In genomic region chr13:31670831-31671617, GRCh38 we compare ENCODE assay signal across 22 cellular contexts.
A peak's percentile ranks its signal among the peaks of the same experiment; 100 is the strongest.
DNase-seq lines count a peak whose midpoint lies in the region; ATAC-seq, FAIRE-seq and TF ChIP-seq lines count a peak whose summit lies in the region.
"Had no signal": no experiment of that assay in that cellular context is flagged by ENCODE, and none has a peak within 500 bp of the region (broad histone marks: within the 10 kb centered on the region; RNA-seq: fewer than 3 reads in every experiment).

No MANE protein-coding gene starts in this region.

- peaks cover 9 to 10% of the 10 kb centered on the region in 2 donors for H3K36me3 Mint-ChIP-seq in CD14-positive monocyte
- H3K36me3 Mint-ChIP-seq: CD8-positive, alpha-beta T cell had no signal

- H3K4me3 ChIP-seq in Loucy (ENCODE audit: low read length, poor library complexity, severe bottlenecking) (no peak overlapping the region), bronchial epithelial cell (ENCODE audit: low read depth, low read length) (no peak overlapping the region)
- H3K4me3 ChIP-seq: GM12878, K562 had no signal

- H3K4me3 Mint-ChIP-seq in CD14-positive monocyte = no peak overlapping the region
- H3K4me3 Mint-ChIP-seq: CD8-positive, alpha-beta T cell had no signal

- H3K4me1 Mint-ChIP-seq in CD14-positive monocyte = peaks cover 3% of the 10 kb centered on the region

- H3K9me3 Mint-ChIP-seq in CD14-positive monocyte = peaks cover under 1 to 12% (median 6%) of the 10 kb centered on the region in 7 donors

- peaks cover 14% of the 10 kb centered on the region for H3K4me1 ChIP-seq in Loucy (ENCODE audit: insufficient read depth, low read length, poor library complexity, severe bottlenecking)

- no peaks in the 10 kb centered on the region for H3F3A ChIP-seq in Loucy (ENCODE audit: low read depth)

- H3K4me2 ChIP-seq in Loucy (ENCODE audit: low read depth, low read length, poor library complexity, severe bottlenecking) = peak overlapping the region; percentile 14

- peak; percentile 7 for DNase-seq in EH (ENCODE audit: low read depth)
- DNase-seq in bronchial epithelial cell (ENCODE audit: low read depth) = peak; percentile 1
- DNase-seq in kidney glomerular epithelial cell (lab: John Stamatoyannopoulos, UW) = peak; percentile 22
- no peak for DNase-seq in activated T-cell treated with anti-CD3 and anti-CD28 coated beads for 4 hours
- no peak for DNase-seq in NCI-H1092 treated with DMSO at 0.1 percent for 48 hours (lab: John Stamatoyannopoulos, UW)
- DNase-seq in CD14-positive monocyte (ENCODE audit: low spot score) = no peak
- DNase-seq: BE2C; CD8-positive, alpha-beta T cell; DMS153; HCEC 1CT; NCI-H1105; NCI-H1694 treated with DMSO at 0.1 percent for 48 hours; NCI-H446 treated with DMSO at 0.1 percent for 48 hours; NCI-H82; SIG-M5; SW 1271 had no signal

- no peak overlapping the region for H3K27ac Mint-ChIP-seq in CD14-positive monocyte
- H3K27ac Mint-ChIP-seq: CD8-positive, alpha-beta T cell had no signal

- H3K9me2 ChIP-seq in Loucy (replicated peaks; ENCODE audit: low read depth, low read length) = no peaks in the 10 kb centered on the region

- no peaks in the 10 kb centered on the region for H3K79me2 ChIP-seq in Loucy (ENCODE audit: insufficient read depth, low read length)

- H3K9ac ChIP-seq in Loucy (ENCODE audit: low read depth, low read length, poor library complexity, severe bottlenecking) = no peak overlapping the region

- no peaks in the 10 kb centered on the region for H3K36me3 ChIP-seq in Loucy (ENCODE audit: insufficient read depth, low read length)
- H3K36me3 ChIP-seq in bronchial epithelial cell (ENCODE audit: control insufficient read depth, insufficient read depth, low read length) = no peaks in the 10 kb centered on the region
- H3K36me3 ChIP-seq: BE2C had no signal

- intact Hi-C loops in CD14-positive monocyte (cut with micrococcal nuclease) = no loop called here

- H3K9me3 ChIP-seq in Loucy (ENCODE audit: insufficient read depth, low read depth, low read length) = no peaks in the 10 kb centered on the region
- H3K9me3 ChIP-seq: BE2C had no signal

- no peak for ATAC-seq in HG03175 (IDR thresholded peaks at IDR 0.05; ENCODE audit: unreplicated experiment)
- ATAC-seq: CD8-positive, alpha-beta T cell; GM12878; K562; Panc1 had no signal

- no peak for FAIRE-seq in bronchial epithelial cell (lab: Jason Lieb, UNC)
- FAIRE-seq: GM12878, GM18507, K562 had no signal

- TF ChIP-seq CTCF in Loucy (conservative IDR thresholded peaks at IDR 0.05; ENCODE audit: low read length) (no peak), bronchial epithelial cell (IDR thresholded peaks at IDR 0.05; ENCODE audit: insufficient read depth, low read length, severe bottlenecking) (no peak), CD14-positive monocyte (IDR thresholded peaks at IDR 0.05) (no peak)

- H3K27me3 Mint-ChIP-seq in CD14-positive monocyte (ENCODE audit: low read depth in 3 of 3) = peaks cover 0 to 6% (median 2%) of the 10 kb centered on the region in 3 donors

- H3K27me3 ChIP-seq in Loucy (ENCODE audit: insufficient read depth, low read length, poor library complexity, severe bottlenecking) = no peaks in the 10 kb centered on the region
- no peaks in the 10 kb centered on the region for H3K27me3 ChIP-seq in bronchial epithelial cell (ENCODE audit: control insufficient read depth, insufficient read depth, low read length)
- H3K27me3 ChIP-seq: BE2C had no signal

- no peaks in the 10 kb centered on the region for H4K20me1 ChIP-seq in Loucy (ENCODE audit: insufficient read depth, low read length, poor library complexity, severe bottlenecking)

- H2AFZ ChIP-seq in Loucy (ENCODE audit: low read length) = peak overlapping the region; percentile 37; the same call in 1 of the 2 replicates

Comparison
In these comparisons a context has a peak if more than half of its experiments do, and no peak if none do; other contexts are left out.
1. DNase-seq: peak in EH (single experiment), bronchial epithelial cell (single experiment) and kidney glomerular epithelial cell (single experiment); none in activated T-cell treated with anti-CD3 and anti-CD28 coated beads for 4 hours (single experiment), NCI-H1092 treated with DMSO at 0.1 percent for 48 hours (single experiment) and CD14-positive monocyte (single experiment).